Comparison of ENCODE assay signal across 1 cellular context in genomic region chr17:72697602-72698146, GRCh38.
TF ChIP-seq lines count a peak whose summit lies in the region.

No MANE protein-coding gene starts in this region.

TF ChIP-seq in HepG2, 621 proteins besides CTCF, POLR2A, EP300 and RAD21 (continued from another document and continues in another):
- TF ChIP-seq MNT (IDR thresholded peaks at IDR 0.05) (no peak), PAWR (CRISPR knock-in tag; IDR thresholded peaks at IDR 0.05; ENCODE audit: borderline replicate concordance) (no peak), SNAPC2 (CRISPR knock-in tag; IDR thresholded peaks at IDR 0.05) (no peak), CHCHD3 (CRISPR knock-in tag; IDR thresholded peaks at IDR 0.05) (no peak), ELF3 (CRISPR knock-in tag; IDR thresholded peaks at IDR 0.05) (peak; percentile 44; the same call in 1 of the 2 replicates), EED (CRISPR knock-in tag; IDR thresholded peaks at IDR 0.05) (no peak), FOSL1 (CRISPR knock-in tag; IDR thresholded peaks at IDR 0.05; ENCODE audit: borderline replicate concordance) (no peak), ZNF780A (CRISPR knock-in tag; IDR thresholded peaks at IDR 0.05) (no peak), ATAD3A (CRISPR knock-in tag; IDR thresholded peaks at IDR 0.05) (no peak), KDM6A (CRISPR knock-in tag; IDR thresholded peaks at IDR 0.05; ENCODE audit: low read depth) (no peak), KLF11 (CRISPR knock-in tag; IDR thresholded peaks at IDR 0.05) (no peak), FOXP1 (IDR thresholded peaks at IDR 0.05) (no peak), FOXP1 (CRISPR knock-in tag; IDR thresholded peaks at IDR 0.05) (no peak), CREB1 (IDR thresholded peaks at IDR 0.05) (no peak), CREB1 (CRISPR knock-in tag; IDR thresholded peaks at IDR 0.05) (peak; percentile 62; the same call in 1 of the 2 replicates), TBX3 (IDR thresholded peaks at IDR 0.05; ENCODE audit: borderline replicate concordance) (no peak), GTF3A (CRISPR knock-in tag; conservative IDR thresholded peaks at IDR 0.05) (no peak), GPN1 (CRISPR knock-in tag; IDR thresholded peaks at IDR 0.05; ENCODE audit: borderline replicate concordance) (no peak), TAF15 (IDR thresholded peaks at IDR 0.05; ENCODE audit: low read depth, low read length, poor library complexity, severe bottlenecking) (no peak), ZNF274 (CRISPR knock-in tag; IDR thresholded peaks at IDR 0.05) (no peak), ZNF337 (CRISPR knock-in tag; IDR thresholded peaks at IDR 0.05; ENCODE audit: borderline replicate concordance, low read depth) (no peak), ZNF773 (CRISPR knock-in tag; IDR thresholded peaks at IDR 0.05; ENCODE audit: borderline replicate concordance) (no peak), LCORL (IDR thresholded peaks at IDR 0.05) (no peak), LCORL (CRISPR knock-in tag; IDR thresholded peaks at IDR 0.05) (no peak), ZEB1 (IDR thresholded peaks at IDR 0.05; ENCODE audit: insufficient replicate concordance, low read depth) (peak; percentile 20), MXD4 (CRISPR knock-in tag; IDR thresholded peaks at IDR 0.05) (no peak), GATAD1 (CRISPR knock-in tag; IDR thresholded peaks at IDR 0.05) (no peak; the same call in 1 of the 2 replicates), KLF12 (CRISPR knock-in tag; IDR thresholded peaks at IDR 0.05; ENCODE audit: borderline replicate concordance) (no peak), BRCA1 (CRISPR knock-in tag; IDR thresholded peaks at IDR 0.05) (no peak), KAT8 (CRISPR knock-in tag; IDR thresholded peaks at IDR 0.05) (no peak), ZNF562 (CRISPR knock-in tag; IDR thresholded peaks at IDR 0.05; ENCODE audit: borderline replicate concordance) (no peak), ZNF788 (CRISPR knock-in tag; IDR thresholded peaks at IDR 0.05; ENCODE audit: borderline replicate concordance) (no peak), SNAI1 (CRISPR knock-in tag; IDR thresholded peaks at IDR 0.05; ENCODE audit: borderline replicate concordance) (no peak), ZBTB1 (CRISPR knock-in tag; IDR thresholded peaks at IDR 0.05; ENCODE audit: borderline replicate concordance) (no peak), GATAD2A (CRISPR knock-in tag; IDR thresholded peaks at IDR 0.05) (peak; percentile 62), TOE1 (CRISPR knock-in tag; IDR thresholded peaks at IDR 0.05) (no peak), SAP130 (CRISPR knock-in tag; IDR thresholded peaks at IDR 0.05; ENCODE audit: low read depth) (peak; percentile 60)
- TF ChIP-seq, protein P1, sequence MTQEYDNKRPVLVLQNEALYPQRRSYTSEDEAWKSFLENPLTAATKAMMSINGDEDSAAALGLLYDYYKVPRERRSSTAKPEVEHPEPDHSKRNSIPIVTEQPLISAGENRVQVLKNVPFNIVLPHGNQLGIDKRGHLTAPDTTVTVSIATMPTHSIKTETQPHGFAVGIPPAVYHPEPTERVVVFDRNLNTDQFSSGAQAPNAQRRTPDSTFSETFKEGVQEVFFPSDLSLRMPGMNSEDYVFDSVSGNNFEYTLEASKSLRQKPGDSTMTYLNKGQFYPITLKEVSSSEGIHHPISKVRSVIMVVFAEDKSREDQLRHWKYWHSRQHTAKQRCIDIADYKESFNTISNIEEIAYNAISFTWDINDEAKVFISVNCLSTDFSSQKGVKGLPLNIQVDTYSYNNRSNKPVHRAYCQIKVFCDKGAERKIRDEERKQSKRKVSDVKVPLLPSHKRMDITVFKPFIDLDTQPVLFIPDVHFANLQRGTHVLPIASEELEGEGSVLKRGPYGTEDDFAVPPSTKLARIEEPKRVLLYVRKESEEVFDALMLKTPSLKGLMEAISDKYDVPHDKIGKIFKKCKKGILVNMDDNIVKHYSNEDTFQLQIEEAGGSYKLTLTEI (CRISPR knock-in tag; conservative IDR thresholded peaks at IDR 0.05), result no peak
- TF ChIP-seq, protein P2, sequence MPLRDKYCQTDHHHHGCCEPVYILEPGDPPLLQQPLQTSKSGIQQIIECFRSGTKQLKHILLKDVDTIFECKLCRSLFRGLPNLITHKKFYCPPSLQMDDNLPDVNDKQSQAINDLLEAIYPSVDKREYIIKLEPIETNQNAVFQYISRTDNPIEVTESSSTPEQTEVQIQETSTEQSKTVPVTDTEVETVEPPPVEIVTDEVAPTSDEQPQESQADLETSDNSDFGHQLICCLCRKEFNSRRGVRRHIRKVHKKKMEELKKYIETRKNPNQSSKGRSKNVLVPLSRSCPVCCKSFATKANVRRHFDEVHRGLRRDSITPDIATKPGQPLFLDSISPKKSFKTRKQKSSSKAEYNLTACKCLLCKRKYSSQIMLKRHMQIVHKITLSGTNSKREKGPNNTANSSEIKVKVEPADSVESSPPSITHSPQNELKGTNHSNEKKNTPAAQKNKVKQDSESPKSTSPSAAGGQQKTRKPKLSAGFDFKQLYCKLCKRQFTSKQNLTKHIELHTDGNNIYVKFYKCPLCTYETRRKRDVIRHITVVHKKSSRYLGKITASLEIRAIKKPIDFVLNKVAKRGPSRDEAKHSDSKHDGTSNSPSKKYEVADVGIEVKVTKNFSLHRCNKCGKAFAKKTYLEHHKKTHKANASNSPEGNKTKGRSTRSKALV (CRISPR knock-in tag; IDR thresholded peaks at IDR 0.05), result no peak
- TF ChIP-seq, protein P3, sequence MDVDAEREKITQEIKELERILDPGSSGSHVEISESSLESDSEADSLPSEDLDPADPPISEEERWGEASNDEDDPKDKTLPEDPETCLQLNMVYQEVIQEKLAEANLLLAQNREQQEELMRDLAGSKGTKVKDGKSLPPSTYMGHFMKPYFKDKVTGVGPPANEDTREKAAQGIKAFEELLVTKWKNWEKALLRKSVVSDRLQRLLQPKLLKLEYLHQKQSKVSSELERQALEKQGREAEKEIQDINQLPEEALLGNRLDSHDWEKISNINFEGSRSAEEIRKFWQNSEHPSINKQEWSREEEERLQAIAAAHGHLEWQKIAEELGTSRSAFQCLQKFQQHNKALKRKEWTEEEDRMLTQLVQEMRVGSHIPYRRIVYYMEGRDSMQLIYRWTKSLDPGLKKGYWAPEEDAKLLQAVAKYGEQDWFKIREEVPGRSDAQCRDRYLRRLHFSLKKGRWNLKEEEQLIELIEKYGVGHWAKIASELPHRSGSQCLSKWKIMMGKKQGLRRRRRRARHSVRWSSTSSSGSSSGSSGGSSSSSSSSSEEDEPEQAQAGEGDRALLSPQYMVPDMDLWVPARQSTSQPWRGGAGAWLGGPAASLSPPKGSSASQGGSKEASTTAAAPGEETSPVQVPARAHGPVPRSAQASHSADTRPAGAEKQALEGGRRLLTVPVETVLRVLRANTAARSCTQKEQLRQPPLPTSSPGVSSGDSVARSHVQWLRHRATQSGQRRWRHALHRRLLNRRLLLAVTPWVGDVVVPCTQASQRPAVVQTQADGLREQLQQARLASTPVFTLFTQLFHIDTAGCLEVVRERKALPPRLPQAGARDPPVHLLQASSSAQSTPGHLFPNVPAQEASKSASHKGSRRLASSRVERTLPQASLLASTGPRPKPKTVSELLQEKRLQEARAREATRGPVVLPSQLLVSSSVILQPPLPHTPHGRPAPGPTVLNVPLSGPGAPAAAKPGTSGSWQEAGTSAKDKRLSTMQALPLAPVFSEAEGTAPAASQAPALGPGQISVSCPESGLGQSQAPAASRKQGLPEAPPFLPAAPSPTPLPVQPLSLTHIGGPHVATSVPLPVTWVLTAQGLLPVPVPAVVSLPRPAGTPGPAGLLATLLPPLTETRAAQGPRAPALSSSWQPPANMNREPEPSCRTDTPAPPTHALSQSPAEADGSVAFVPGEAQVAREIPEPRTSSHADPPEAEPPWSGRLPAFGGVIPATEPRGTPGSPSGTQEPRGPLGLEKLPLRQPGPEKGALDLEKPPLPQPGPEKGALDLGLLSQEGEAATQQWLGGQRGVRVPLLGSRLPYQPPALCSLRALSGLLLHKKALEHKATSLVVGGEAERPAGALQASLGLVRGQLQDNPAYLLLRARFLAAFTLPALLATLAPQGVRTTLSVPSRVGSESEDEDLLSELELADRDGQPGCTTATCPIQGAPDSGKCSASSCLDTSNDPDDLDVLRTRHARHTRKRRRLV (CRISPR knock-in tag; IDR thresholded peaks at IDR 0.05), result no peak
- TF ChIP-seq, protein P4, sequence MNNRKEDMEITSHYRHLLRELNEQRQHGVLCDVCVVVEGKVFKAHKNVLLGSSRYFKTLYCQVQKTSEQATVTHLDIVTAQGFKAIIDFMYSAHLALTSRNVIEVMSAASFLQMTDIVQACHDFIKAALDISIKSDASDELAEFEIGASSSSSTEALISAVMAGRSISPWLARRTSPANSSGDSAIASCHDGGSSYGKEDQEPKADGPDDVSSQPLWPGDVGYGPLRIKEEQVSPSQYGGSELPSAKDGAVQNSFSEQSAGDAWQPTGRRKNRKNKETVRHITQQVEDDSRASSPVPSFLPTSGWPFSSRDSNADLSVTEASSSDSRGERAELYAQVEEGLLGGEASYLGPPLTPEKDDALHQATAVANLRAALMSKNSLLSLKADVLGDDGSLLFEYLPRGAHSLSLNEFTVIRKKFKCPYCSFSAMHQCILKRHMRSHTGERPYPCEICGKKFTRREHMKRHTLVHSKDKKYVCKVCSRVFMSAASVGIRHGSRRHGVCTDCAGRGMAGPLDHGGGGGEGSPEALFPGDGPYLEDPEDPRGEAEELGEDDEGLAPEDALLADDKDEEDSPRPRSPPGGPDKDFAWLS (CRISPR knock-in tag; IDR thresholded peaks at IDR 0.05; ENCODE audit: borderline replicate concordance), result no peak
- TF ChIP-seq, protein P5, sequence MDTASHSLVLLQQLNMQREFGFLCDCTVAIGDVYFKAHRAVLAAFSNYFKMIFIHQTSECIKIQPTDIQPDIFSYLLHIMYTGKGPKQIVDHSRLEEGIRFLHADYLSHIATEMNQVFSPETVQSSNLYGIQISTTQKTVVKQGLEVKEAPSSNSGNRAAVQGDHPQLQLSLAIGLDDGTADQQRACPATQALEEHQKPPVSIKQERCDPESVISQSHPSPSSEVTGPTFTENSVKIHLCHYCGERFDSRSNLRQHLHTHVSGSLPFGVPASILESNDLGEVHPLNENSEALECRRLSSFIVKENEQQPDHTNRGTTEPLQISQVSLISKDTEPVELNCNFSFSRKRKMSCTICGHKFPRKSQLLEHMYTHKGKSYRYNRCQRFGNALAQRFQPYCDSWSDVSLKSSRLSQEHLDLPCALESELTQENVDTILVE (CRISPR knock-in tag; IDR thresholded peaks at IDR 0.05), result no peak
- TF ChIP-seq, protein P6, sequence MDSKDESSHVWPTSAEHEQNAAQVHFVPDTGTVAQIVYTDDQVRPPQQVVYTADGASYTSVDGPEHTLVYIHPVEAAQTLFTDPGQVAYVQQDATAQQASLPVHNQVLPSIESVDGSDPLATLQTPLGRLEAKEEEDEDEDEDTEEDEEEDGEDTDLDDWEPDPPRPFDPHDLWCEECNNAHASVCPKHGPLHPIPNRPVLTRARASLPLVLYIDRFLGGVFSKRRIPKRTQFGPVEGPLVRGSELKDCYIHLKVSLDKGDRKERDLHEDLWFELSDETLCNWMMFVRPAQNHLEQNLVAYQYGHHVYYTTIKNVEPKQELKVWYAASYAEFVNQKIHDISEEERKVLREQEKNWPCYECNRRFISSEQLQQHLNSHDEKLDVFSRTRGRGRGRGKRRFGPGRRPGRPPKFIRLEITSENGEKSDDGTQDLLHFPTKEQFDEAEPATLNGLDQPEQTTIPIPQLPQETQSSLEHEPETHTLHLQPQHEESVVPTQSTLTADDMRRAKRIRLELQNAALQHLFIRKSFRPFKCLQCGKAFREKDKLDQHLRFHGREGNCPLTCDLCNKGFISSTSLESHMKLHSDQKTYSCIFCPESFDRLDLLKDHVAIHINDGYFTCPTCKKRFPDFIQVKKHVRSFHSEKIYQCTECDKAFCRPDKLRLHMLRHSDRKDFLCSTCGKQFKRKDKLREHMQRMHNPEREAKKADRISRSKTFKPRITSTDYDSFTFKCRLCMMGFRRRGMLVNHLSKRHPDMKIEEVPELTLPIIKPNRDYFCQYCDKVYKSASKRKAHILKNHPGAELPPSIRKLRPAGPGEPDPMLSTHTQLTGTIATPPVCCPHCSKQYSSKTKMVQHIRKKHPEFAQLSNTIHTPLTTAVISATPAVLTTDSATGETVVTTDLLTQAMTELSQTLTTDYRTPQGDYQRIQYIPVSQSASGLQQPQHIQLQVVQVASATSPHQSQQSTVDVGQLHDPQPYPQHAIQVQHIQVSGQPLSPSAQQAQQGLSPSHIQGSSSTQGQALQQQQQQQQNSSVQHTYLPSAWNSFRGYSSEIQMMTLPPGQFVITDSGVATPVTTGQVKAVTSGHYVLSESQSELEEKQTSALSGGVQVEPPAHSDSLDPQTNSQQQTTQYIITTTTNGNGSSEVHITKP (CRISPR knock-in tag; IDR thresholded peaks at IDR 0.05; ENCODE audit: low read depth), result no peak
- TF ChIP-seq, protein P7, sequence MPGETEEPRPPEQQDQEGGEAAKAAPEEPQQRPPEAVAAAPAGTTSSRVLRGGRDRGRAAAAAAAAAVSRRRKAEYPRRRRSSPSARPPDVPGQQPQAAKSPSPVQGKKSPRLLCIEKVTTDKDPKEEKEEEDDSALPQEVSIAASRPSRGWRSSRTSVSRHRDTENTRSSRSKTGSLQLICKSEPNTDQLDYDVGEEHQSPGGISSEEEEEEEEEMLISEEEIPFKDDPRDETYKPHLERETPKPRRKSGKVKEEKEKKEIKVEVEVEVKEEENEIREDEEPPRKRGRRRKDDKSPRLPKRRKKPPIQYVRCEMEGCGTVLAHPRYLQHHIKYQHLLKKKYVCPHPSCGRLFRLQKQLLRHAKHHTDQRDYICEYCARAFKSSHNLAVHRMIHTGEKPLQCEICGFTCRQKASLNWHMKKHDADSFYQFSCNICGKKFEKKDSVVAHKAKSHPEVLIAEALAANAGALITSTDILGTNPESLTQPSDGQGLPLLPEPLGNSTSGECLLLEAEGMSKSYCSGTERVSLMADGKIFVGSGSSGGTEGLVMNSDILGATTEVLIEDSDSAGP (CRISPR knock-in tag; IDR thresholded peaks at IDR 0.05; ENCODE audit: borderline replicate concordance), result no peak
